8 cellular contexts compared by ENCODE assay signal in genomic region chr10:72315611-72316385, GRCh38. TPM values are rescaled to one million over a fixed set of nuclear protein-coding genes. Genes with fewer than 3 reads are reported as not detected.
DNase-seq lines count a peak whose midpoint lies in the region; ATAC-seq, FAIRE-seq and TF ChIP-seq lines count a peak whose summit lies in the region.

No MANE protein-coding gene starts in this region.

- H3K4me1 Mint-ChIP-seq in activated T-cell treated with anti-CD3 and anti-CD28 coated beads, Interleukin-2, amount 50 U/mL, for 24 hours (ENCODE audit: low read depth) = peaks cover 64% of the 10 kb centered on the region
- peaks cover 63% of the 10 kb centered on the region for H3K4me1 Mint-ChIP-seq in activated T-cell treated with anti-CD3 and anti-CD28 coated beads, Interleukin-2, amount 50 U/mL, for 4 hours (ENCODE audit: low read depth)

- H3K27ac Mint-ChIP-seq in activated T-cell treated with anti-CD3 and anti-CD28 coated beads, Interleukin-2, amount 50 U/mL, for 24 hours = peak overlapping the region; percentile 90

- POLR2A ChIA-PET in K562 (lab: Yijun Ruan, JAX) = interaction anchor here (0.6 to 9.2 kb wide), 7 partner anchors 11 to 253 kb away, joined by 3 to 199 read pairs (median 3); partner anchors contain the start of gene DDIT4

- H3K4me2 ChIP-seq in K562 (ENCODE audit: insufficient read depth, low read length) (no peak overlapping the region; the same call in 1 of the 2 replicates), MM.1S (ENCODE audit: low read depth, low read length) (no peak overlapping the region)

- H3K27ac ChIP-seq in K562 (ENCODE audit: extremely low read depth, low read depth, low read length) (peak overlapping the region; percentile 15; the same call in 2 of the 3 replicates), right lobe of liver (peak overlapping the region; percentile 75 to 95 (median 78)), MM.1S (ENCODE audit: low read length) (no peak overlapping the region)

- no peak for DNase-seq in activated T-cell treated with anti-CD3 and anti-CD28 coated beads, Interleukin-2, amount 50 U/mL, for 24 hours
- DNase-seq in activated T-cell treated with anti-CD3 and anti-CD28 coated beads, Interleukin-2, amount 50 U/mL, for 4 hours = no peak
- DNase-seq in K562 (ENCODE audit: extremely low read depth in 1 of 4, low spot score in 3 of 4) = no peak
- DNase-seq in right lobe of liver = peak in 2 of 3 donors; percentile 60 to 91
- peak; percentile 88 for DNase-seq in ureter (ENCODE audit: low spot score)
- no peak for DNase-seq in MM.1S
- DNase-seq in HAP-1 (ENCODE audit: low spot score in 2 of 2) = no peak
- no peak for DNase-seq in SIG-M5 treated with dmso at 0.1 percent for 504 hours (lab: John Stamatoyannopoulos, UW; ENCODE audit: unreplicated experiment)

- H3K9me3 ChIP-seq in K562 (replicated peaks; ENCODE audit: control insufficient read depth, insufficient read depth, low read depth, low read length) = no peaks in the 10 kb centered on the region
- H3K9me3 ChIP-seq in right lobe of liver = no peaks in the 10 kb centered on the region
- H3K9me3 ChIP-seq in MM.1S (replicated peaks; ENCODE audit: insufficient read depth, low read length) = no peaks in the 10 kb centered on the region
- H3K9me3 ChIP-seq in HAP-1 = no peaks in the 10 kb centered on the region

- H4K20me1 ChIP-seq in K562 (replicated peaks; ENCODE audit: control insufficient read depth, insufficient read depth, low read length) (no peaks in the 10 kb centered on the region), MM.1S (ENCODE audit: insufficient read depth, low read length) (no peaks in the 10 kb centered on the region)

- TF ChIP-seq CTCF in K562 (IDR thresholded peaks at IDR 0.05 in 2 of 3, conservative IDR thresholded peaks at IDR 0.05 in 1 of 3; ENCODE audit: insufficient read depth in 2 of 3, low read depth in 1 of 3, low read length in 3 of 3) = no peak
- TF ChIP-seq CTCF in right lobe of liver (IDR thresholded peaks at IDR 0.05) = no peak
- no peak for TF ChIP-seq CTCF in MM.1S (IDR thresholded peaks at IDR 0.05; ENCODE audit: low read length)

- H3K4me1 ChIP-seq in K562 (replicated peaks in 1 of 2; ENCODE audit: control insufficient read depth in 2 of 2, insufficient read depth in 2 of 2, low read length in 2 of 2) = peaks cover 32 to 48% of the 10 kb centered on the region in 2 experiments
- peaks cover 0 to 59% (median 34%) of the 10 kb centered on the region in 4 donors for H3K4me1 ChIP-seq in right lobe of liver
- peaks cover 22% of the 10 kb centered on the region for H3K4me1 ChIP-seq in MM.1S (ENCODE audit: low read length)
- peaks cover 13% of the 10 kb centered on the region for H3K4me1 ChIP-seq in HAP-1

- WGBS in K562 (ENCODE audit: insufficient coverage, low coverage, missing lambda C conversion rate) = 21% methylated on average over 2 of the region's 2 CpGs
- WGBS in right lobe of liver (ENCODE audit: insufficient coverage, low coverage, low lambda C conversion rate, missing lambda C conversion rate) = 13% methylated on average over 1 of the region's 2 CpGs

- H3K79me2 ChIP-seq in K562 (ENCODE audit: control insufficient read depth, insufficient read depth, low read length) (no peaks in the 10 kb centered on the region), MM.1S (ENCODE audit: low read length) (no peaks in the 10 kb centered on the region)

- H3K9ac ChIP-seq in K562 (ENCODE audit: insufficient read depth in 1 of 2, low read depth in 2 of 2, low read length in 2 of 2) (peak overlapping the region; percentile 10 to 72; a peak in 2 of 4 replicates), MM.1S (ENCODE audit: low read length) (no peak overlapping the region)

- intact Hi-C loops in K562 (cut with micrococcal nuclease) (no loop called here), right lobe of liver (cut with DNase I) (loop anchor here in 1 of 2 donors (5.0 kb wide), 1 partner anchor 43 kb away; the partner anchor contains the start of gene DDIT4)

- in situ Hi-C loops in K562 (cut with MboI) (no loop called here), HAP-1 (cut with MboI; ENCODE audit: low sequenced_read_pairs) (no loop called here)

- H3K36me3 ChIP-seq in K562 (ENCODE audit: control insufficient read depth, insufficient read depth, low read length) = no peaks in the 10 kb centered on the region
- no peaks in the 10 kb centered on the region for H3K36me3 ChIP-seq in right lobe of liver
- H3K36me3 ChIP-seq in MM.1S (replicated peaks; ENCODE audit: insufficient read depth, low read length) = no peaks in the 10 kb centered on the region
- H3K36me3 ChIP-seq in HAP-1 (replicated peaks) = no peaks in the 10 kb centered on the region

- H2AFZ ChIP-seq in K562 (ENCODE audit: low read depth, low read length) (peak overlapping the region; percentile 48), MM.1S (ENCODE audit: low read length) (no peak overlapping the region)

- no peak for TF ChIP-seq EP300 in K562 (IDR thresholded peaks at IDR 0.05; ENCODE audit: low read length)

- FAIRE-seq in K562 (lab: Jason Lieb, UNC) = peak; percentile 29

- no peaks in the 10 kb centered on the region for H3K9me1 ChIP-seq in K562 (ENCODE audit: control insufficient read depth, insufficient read depth, low read length)

- no peaks in the 10 kb centered on the region for H3K9me2 ChIP-seq in MM.1S (replicated peaks; ENCODE audit: insufficient read depth, low read length)

- H3K27me3 Mint-ChIP-seq in activated T-cell treated with anti-CD3 and anti-CD28 coated beads, Interleukin-2, amount 50 U/mL, for 24 hours = no peaks in the 10 kb centered on the region
- no peaks in the 10 kb centered on the region for H3K27me3 Mint-ChIP-seq in activated T-cell treated with anti-CD3 and anti-CD28 coated beads, Interleukin-2, amount 50 U/mL, for 4 hours (ENCODE audit: low read depth)

- H3K4me3 Mint-ChIP-seq in activated T-cell treated with anti-CD3 and anti-CD28 coated beads, Interleukin-2, amount 50 U/mL, for 24 hours = no peak overlapping the region
- no peak overlapping the region for H3K4me3 Mint-ChIP-seq in activated T-cell treated with anti-CD3 and anti-CD28 coated beads, Interleukin-2, amount 50 U/mL, for 4 hours

- H3K27me3 ChIP-seq in K562 (ENCODE audit: control insufficient read depth in 2 of 2, insufficient read depth in 2 of 2, low read length in 2 of 2) = no peaks in the 10 kb centered on the region
- H3K27me3 ChIP-seq in right lobe of liver = no peaks in the 10 kb centered on the region
- no peaks in the 10 kb centered on the region for H3K27me3 ChIP-seq in MM.1S (replicated peaks; ENCODE audit: insufficient read depth, low read length)
- no peaks in the 10 kb centered on the region for H3K27me3 ChIP-seq in HAP-1 (ENCODE audit: low read depth)

- H3K36me3 Mint-ChIP-seq in activated T-cell treated with anti-CD3 and anti-CD28 coated beads, Interleukin-2, amount 50 U/mL, for 24 hours (ENCODE audit: low read depth) = no peaks in the 10 kb centered on the region
- no peaks in the 10 kb centered on the region for H3K36me3 Mint-ChIP-seq in activated T-cell treated with anti-CD3 and anti-CD28 coated beads, Interleukin-2, amount 50 U/mL, for 4 hours (ENCODE audit: insufficient read depth)

- CTCF ChIA-PET in K562 (lab: Yijun Ruan, JAX; ENCODE audit: low intra/inter-chr PET ratio) = no interaction called here

- peaks cover 18% of the 10 kb centered on the region for H3F3A ChIP-seq in MM.1S (ENCODE audit: insufficient read depth, low read length)

- no peak for TF ChIP-seq POLR2A in K562 (conservative IDR thresholded peaks at IDR 0.05)
- TF ChIP-seq POLR2A in right lobe of liver (IDR thresholded peaks at IDR 0.05) = peak; percentile 75

- no peak for ATAC-seq in activated T-cell treated with anti-CD3 and anti-CD28 coated beads, Interleukin-2, amount 50 U/mL, for 4 hours
- ATAC-seq in K562 = no peak
- ATAC-seq in right lobe of liver = peak; percentile 60 to 70 (median 65)

- H3K4me3 ChIP-seq in K562 = no peak overlapping the region
- H3K4me3 ChIP-seq in right lobe of liver = no peak overlapping the region
- no peak overlapping the region for H3K4me3 ChIP-seq in MM.1S (ENCODE audit: low read length)
- H3K4me3 ChIP-seq in HAP-1 = no peak overlapping the region

- no peak for TF ChIP-seq RAD21 in K562 (CRISPR knock-in tag; conservative IDR thresholded peaks at IDR 0.05 in 1 of 2, IDR thresholded peaks at IDR 0.05 in 1 of 2)

- no peaks in the 10 kb centered on the region for H3K9me3 Mint-ChIP-seq in activated T-cell treated with anti-CD3 and anti-CD28 coated beads, Interleukin-2, amount 50 U/mL, for 24 hours
- H3K9me3 Mint-ChIP-seq in activated T-cell treated with anti-CD3 and anti-CD28 coated beads, Interleukin-2, amount 50 U/mL, for 4 hours = no peaks in the 10 kb centered on the region

- BruUV-seq in K562 (replicated peaks; lab: Mats Ljungman, UMichigan) = no TSS peak

RNA-seq across cellular contexts. Expression of gene DNAJB12, which starts 38.9 kb away (rescaled TPM):
- total RNA-seq in activated T-cell treated with anti-CD3 and anti-CD28 coated beads, Interleukin-2, amount 50 U/mL, for 4 hours = 10 to 100 TPM; 32.6 to 39.4 (median 35.4) TPM
- total RNA-seq in K562 (2011; cell fraction: chromatin; rRNA removed; ENCODE audit: low replicate concordance) = 37.8 and 67.4 TPM in 2 replicates
- 41.7 and 47.7 TPM in 2 replicates for total RNA-seq in K562 (2011; cell fraction: nucleolus; rRNA removed)
- total RNA-seq in K562 (2011; cell fraction: nucleoplasm; rRNA removed) = 40.8 and 49.2 TPM in 2 replicates
- 22.1 and 30.2 TPM in 2 replicates for total RNA-seq in K562 (2014; rRNA removed)
- 12.9 and 15.1 TPM in 2 replicates for total RNA-seq in K562 (2014; rRNA removed; fragmentation: Illumina TruSeq; extraction: Trizol)
- 20.5 and 22.0 TPM in 2 replicates for total RNA-seq in K562 (2015; rRNA removed; fragmentation: Illumina TruSeq; extraction: Trizol)
- total RNA-seq in K562 (2021) = 31.0 and 31.5 TPM in 2 replicates
- 10.2 and 13.3 TPM in 2 replicates for polyA plus RNA-seq in K562 (2011; rRNA removed)
- 12.4 and 17.8 TPM in 2 replicates for polyA plus RNA-seq in K562 (2011; cell fraction: cytosol; rRNA removed)
- polyA plus RNA-seq in K562 (2011; cell fraction: nucleus; rRNA removed) = 27.1 and 42.9 TPM in 2 replicates
- 21.6 and 29.2 TPM in 2 replicates for polyA plus RNA-seq in K562 (2012)
- polyA plus RNA-seq in K562 (2014; fragmentation: Illumina TruSeq; extraction: Trizol) = 24.1 and 26.2 TPM in 2 replicates
- 1 to 10 TPM; 3.5 to 4.7 TPM for polyA plus RNA-seq in K562 (2014; fragmentation: Nextera tagmentation; extraction: Ambion mirVana)
- 18.4 and 20.3 TPM in 2 replicates for polyA plus RNA-seq in K562 (2014; rRNA removed)
- 7.6 and 8.6 TPM in 2 replicates for polyA minus RNA-seq in K562 (2011; rRNA and poly(A)+ RNA removed)
- 11.4 and 13.2 TPM in 2 replicates for polyA minus RNA-seq in K562 (2011; cell fraction: cytosol; rRNA and poly(A)+ RNA removed)
- 14.1 and 15.7 TPM in 2 replicates for polyA minus RNA-seq in K562 (2011; cell fraction: nucleus; rRNA and poly(A)+ RNA removed)
- total RNA-seq in right lobe of liver = 10 to 100 TPM; 16.6 to 22.1 (median 19.2) TPM
- total RNA-seq in ureter = 44.9 TPM

RNA-seq across cellular contexts. Expression of gene DDIT4, which starts 42.1 kb away (rescaled TPM):
- total RNA-seq in activated T-cell treated with anti-CD3 and anti-CD28 coated beads, Interleukin-2, amount 50 U/mL, for 4 hours = 100 to 1,000 TPM; 240 to 268 (median 263) TPM
- total RNA-seq in K562 (2011; cell fraction: chromatin; rRNA removed; ENCODE audit: low replicate concordance) = 185 and 371 TPM in 2 replicates
- total RNA-seq in K562 (2011; cell fraction: nucleolus; rRNA removed) = 455 and 610 TPM in 2 replicates
- total RNA-seq in K562 (2011; cell fraction: nucleoplasm; rRNA removed) = 314 and 392 TPM in 2 replicates
- 593 and 675 TPM in 2 replicates for total RNA-seq in K562 (2014; rRNA removed)
- total RNA-seq in K562 (2014; rRNA removed; fragmentation: Illumina TruSeq; extraction: Trizol) = 159 and 200 TPM in 2 replicates
- total RNA-seq in K562 (2015; rRNA removed; fragmentation: Illumina TruSeq; extraction: Trizol) = 13.2 and 14.7 TPM in 2 replicates
- total RNA-seq in K562 (2021) = 453 and 674 TPM in 2 replicates
- 228 and 529 TPM in 2 replicates for polyA plus RNA-seq in K562 (2011; rRNA removed)
- 345 and 451 TPM in 2 replicates for polyA plus RNA-seq in K562 (2011; cell fraction: cytosol; rRNA removed)
- polyA plus RNA-seq in K562 (2011; cell fraction: nucleus; rRNA removed) = 384 and 450 TPM in 2 replicates
- 184 and 695 TPM in 2 replicates for polyA plus RNA-seq in K562 (2012)
- polyA plus RNA-seq in K562 (2014; fragmentation: Illumina TruSeq; extraction: Trizol) = 107 and 370 TPM in 2 replicates
- polyA plus RNA-seq in K562 (2014; fragmentation: Nextera tagmentation; extraction: Ambion mirVana) = 10 to 100 TPM in 1 of 2 experiments, 1 to 10 TPM in 1; 8.2 to 12.3 TPM
- polyA plus RNA-seq in K562 (2014; rRNA removed) = 362 and 564 TPM in 2 replicates
- 156 and 267 TPM in 2 replicates for polyA minus RNA-seq in K562 (2011; rRNA and poly(A)+ RNA removed)
- 180 and 395 TPM in 2 replicates for polyA minus RNA-seq in K562 (2011; cell fraction: cytosol; rRNA and poly(A)+ RNA removed)
- 272 and 555 TPM in 2 replicates for polyA minus RNA-seq in K562 (2011; cell fraction: nucleus; rRNA and poly(A)+ RNA removed)
- total RNA-seq in right lobe of liver = 100 to 1,000 TPM in 4 of 6 experiments, 10 to 100 TPM in 2; 51.7 to 180 (median 143) TPM
- 525 TPM for total RNA-seq in ureter

Comparison
In these comparisons a context has a peak if more than half of its experiments do, and no peak if none do; other contexts are left out.
1. DNase-seq: peak in right lobe of liver (2 of 3) and ureter (single experiment); none in activated T-cell treated with anti-CD3 and anti-CD28 coated beads, Interleukin-2, amount 50 U/mL, for 24 hours (single experiment), activated T-cell treated with anti-CD3 and anti-CD28 coated beads, Interleukin-2, amount 50 U/mL, for 4 hours (single experiment), K562 (0 of 4), MM.1S (single experiment), HAP-1 (0 of 2) and SIG-M5 treated with dmso at 0.1 percent for 504 hours (single experiment).
2. ATAC-seq: peak in right lobe of liver (4 of 4); none in activated T-cell treated with anti-CD3 and anti-CD28 coated beads, Interleukin-2, amount 50 U/mL, for 4 hours (0 of 2) and K562 (single experiment).